ENCODE assay signal across 1 cellular context in genomic region chr18:65298422-65298821, GRCh38.
TF ChIP-seq lines count a peak whose summit lies in the region.

No MANE protein-coding gene starts in this region.

TF ChIP-seq in WTC11, 78 proteins besides CTCF, POLR2A, EP300 and RAD21 (continued from another document):
- TF ChIP-seq USF1 (CRISPR knock-in tag; IDR thresholded peaks at IDR 0.05), result no peak
- TF ChIP-seq, protein P1, sequence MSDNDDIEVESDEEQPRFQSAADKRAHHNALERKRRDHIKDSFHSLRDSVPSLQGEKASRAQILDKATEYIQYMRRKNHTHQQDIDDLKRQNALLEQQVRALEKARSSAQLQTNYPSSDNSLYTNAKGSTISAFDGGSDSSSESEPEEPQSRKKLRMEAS (CRISPR knock-in tag; IDR thresholded peaks at IDR 0.05), result no peak
- no peak for TF ChIP-seq FOXP4 (CRISPR knock-in tag; IDR thresholded peaks at IDR 0.05)
- TF ChIP-seq, protein P2, sequence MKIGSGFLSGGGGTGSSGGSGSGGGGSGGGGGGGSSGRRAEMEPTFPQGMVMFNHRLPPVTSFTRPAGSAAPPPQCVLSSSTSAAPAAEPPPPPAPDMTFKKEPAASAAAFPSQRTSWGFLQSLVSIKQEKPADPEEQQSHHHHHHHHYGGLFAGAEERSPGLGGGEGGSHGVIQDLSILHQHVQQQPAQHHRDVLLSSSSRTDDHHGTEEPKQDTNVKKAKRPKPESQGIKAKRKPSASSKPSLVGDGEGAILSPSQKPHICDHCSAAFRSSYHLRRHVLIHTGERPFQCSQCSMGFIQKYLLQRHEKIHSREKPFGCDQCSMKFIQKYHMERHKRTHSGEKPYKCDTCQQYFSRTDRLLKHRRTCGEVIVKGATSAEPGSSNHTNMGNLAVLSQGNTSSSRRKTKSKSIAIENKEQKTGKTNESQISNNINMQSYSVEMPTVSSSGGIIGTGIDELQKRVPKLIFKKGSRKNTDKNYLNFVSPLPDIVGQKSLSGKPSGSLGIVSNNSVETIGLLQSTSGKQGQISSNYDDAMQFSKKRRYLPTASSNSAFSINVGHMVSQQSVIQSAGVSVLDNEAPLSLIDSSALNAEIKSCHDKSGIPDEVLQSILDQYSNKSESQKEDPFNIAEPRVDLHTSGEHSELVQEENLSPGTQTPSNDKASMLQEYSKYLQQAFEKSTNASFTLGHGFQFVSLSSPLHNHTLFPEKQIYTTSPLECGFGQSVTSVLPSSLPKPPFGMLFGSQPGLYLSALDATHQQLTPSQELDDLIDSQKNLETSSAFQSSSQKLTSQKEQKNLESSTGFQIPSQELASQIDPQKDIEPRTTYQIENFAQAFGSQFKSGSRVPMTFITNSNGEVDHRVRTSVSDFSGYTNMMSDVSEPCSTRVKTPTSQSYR (CRISPR knock-in tag; IDR thresholded peaks at IDR 0.05), result no peak
